In genomic region chr10:3217301-3217700, GRCh38 we compare ENCODE assay signal across 2 cellular contexts.
A peak's percentile ranks its signal among the peaks of the same experiment; 100 is the strongest.
TF ChIP-seq lines count a peak whose summit lies in the region.

No MANE protein-coding gene starts in this region.

TF ChIP-seq in IMR-90, 13 proteins besides CTCF, POLR2A, EP300 and RAD21:
- TF ChIP-seq SMC3 (IDR thresholded peaks at IDR 0.05; ENCODE audit: low read depth, low read length) (no peak), FOS (IDR thresholded peaks at IDR 0.05; ENCODE audit: low read depth, low read length) (0 out of 2 replicates have a peak, but pooled peaks have one; percentile 21), CEBPB (IDR thresholded peaks at IDR 0.05; ENCODE audit: low read depth, low read length) (peak; percentile 82)

TF ChIP-seq in K562, 482 proteins besides CTCF, POLR2A, EP300 and RAD21:
- TF ChIP-seq, protein P1, sequence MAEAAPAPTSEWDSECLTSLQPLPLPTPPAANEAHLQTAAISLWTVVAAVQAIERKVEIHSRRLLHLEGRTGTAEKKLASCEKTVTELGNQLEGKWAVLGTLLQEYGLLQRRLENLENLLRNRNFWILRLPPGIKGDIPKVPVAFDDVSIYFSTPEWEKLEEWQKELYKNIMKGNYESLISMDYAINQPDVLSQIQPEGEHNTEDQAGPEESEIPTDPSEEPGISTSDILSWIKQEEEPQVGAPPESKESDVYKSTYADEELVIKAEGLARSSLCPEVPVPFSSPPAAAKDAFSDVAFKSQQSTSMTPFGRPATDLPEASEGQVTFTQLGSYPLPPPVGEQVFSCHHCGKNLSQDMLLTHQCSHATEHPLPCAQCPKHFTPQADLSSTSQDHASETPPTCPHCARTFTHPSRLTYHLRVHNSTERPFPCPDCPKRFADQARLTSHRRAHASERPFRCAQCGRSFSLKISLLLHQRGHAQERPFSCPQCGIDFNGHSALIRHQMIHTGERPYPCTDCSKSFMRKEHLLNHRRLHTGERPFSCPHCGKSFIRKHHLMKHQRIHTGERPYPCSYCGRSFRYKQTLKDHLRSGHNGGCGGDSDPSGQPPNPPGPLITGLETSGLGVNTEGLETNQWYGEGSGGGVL (CRISPR knock-in tag; IDR thresholded peaks at IDR 0.05) = no peak
- TF ChIP-seq FOSL1 (tag; conservative IDR thresholded peaks at IDR 0.05) = peak; percentile 41; the same call in 1 of the 2 replicates
